Comparison of ENCODE assay signal across 8 cellular contexts in the genomic region with DNA sequence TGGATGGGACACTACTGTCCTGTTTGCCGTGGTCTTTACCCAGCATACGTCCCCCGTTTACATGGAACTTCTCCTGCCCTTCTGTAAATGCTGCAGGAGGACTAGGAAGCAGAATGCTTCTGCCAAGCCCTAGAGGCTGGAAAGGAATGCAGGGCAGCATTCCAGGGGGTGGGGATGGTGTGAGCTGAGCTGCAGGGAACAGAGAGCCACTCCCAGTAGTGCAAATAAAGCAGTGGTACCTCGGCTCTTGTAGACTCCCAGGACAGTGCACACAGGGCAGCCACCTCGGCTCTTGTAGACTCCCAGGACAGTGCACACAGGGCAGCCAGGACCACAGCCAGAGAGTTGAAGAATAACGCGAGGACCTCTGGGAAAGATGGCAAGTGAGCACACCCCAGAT. TPM values are rescaled to one million over a fixed set of nuclear protein-coding genes. Genes with fewer than 3 reads are reported as not detected.
DNase-seq lines count a peak whose midpoint lies in the region; ATAC-seq and TF ChIP-seq lines count a peak whose summit lies in the region.

No MANE protein-coding gene starts in this region.

- TF ChIP-seq CTCF in esophagus muscularis mucosa (IDR thresholded peaks at IDR 0.05): no peak

- DNase-seq in AG08395 (ENCODE audit: low spot score) (peak; percentile 89), NCI-H460 (ENCODE audit: extremely low read depth, low read depth) (peak; percentile 68), esophagus muscularis mucosa (ENCODE audit: extremely low spot score) (no peak), NCI-H446 treated with DMSO at 0.1 percent for 48 hours (lab: John Stamatoyannopoulos, UW) (no peak)

- H3K36me3 ChIP-seq in esophagus muscularis mucosa (peaks cover 0 to 15% (median 14%) of the 10 kb centered on the region in 4 donors), mesodermal cell (ENCODE audit: control insufficient read depth, insufficient read depth, low read length) (peaks cover 26% of the 10 kb centered on the region)

- no peaks in the 10 kb centered on the region for H3K27me3 ChIP-seq in esophagus muscularis mucosa

- peak overlapping the region in 3 of 4 donors; percentile 3 to 49 (median 26) for H3K27ac ChIP-seq in esophagus muscularis mucosa (replicated peaks in 1 of 4)
- H3K27ac ChIP-seq in mesodermal cell (ENCODE audit: low read depth, low read length, severe bottlenecking): peak overlapping the region; percentile 75

- no peaks in the 10 kb centered on the region for H3K9me3 ChIP-seq in esophagus muscularis mucosa
- no peaks in the 10 kb centered on the region for H3K9me3 ChIP-seq in mesodermal cell (ENCODE audit: control insufficient read depth, low read length)

- 7% methylated on average over 7 of the region's 7 CpGs for WGBS in esophagus muscularis mucosa
- 10 to 11% methylated on average over 5 to 6 of the region's 7 CpGs for WGBS in mesodermal cell (ENCODE audit: insufficient coverage in 2 of 2), 2 experiments

- H3K4me1 ChIP-seq in esophagus muscularis mucosa (peaks cover 11 to 18% (median 17%) of the 10 kb centered on the region in 4 donors), mesodermal cell (ENCODE audit: control insufficient read depth, insufficient read depth, low read length, poor library complexity, severe bottlenecking) (peaks cover 15% of the 10 kb centered on the region)

- ATAC-seq in GM21367 (IDR thresholded peaks at IDR 0.05; ENCODE audit: unreplicated experiment): no peak
- no peak for ATAC-seq in GM21447 (IDR thresholded peaks at IDR 0.05; ENCODE audit: unreplicated experiment)
- ATAC-seq in GM21381 (IDR thresholded peaks at IDR 0.05; ENCODE audit: unreplicated experiment): no peak

- no peak for TF ChIP-seq EP300 in esophagus muscularis mucosa (IDR thresholded peaks at IDR 0.05)

- H3K4me3 ChIP-seq in esophagus muscularis mucosa (no peak overlapping the region), mesodermal cell (ENCODE audit: extremely low read depth, insufficient read depth, low read length, poor library complexity, severe bottlenecking) (no peak overlapping the region)

- intact Hi-C loops in esophagus muscularis mucosa (cut with DNase I): no loop called here

- no peak for TF ChIP-seq POLR2A in esophagus muscularis mucosa (IDR thresholded peaks at IDR 0.05; ENCODE audit: low read depth)

RNA-seq across cellular contexts. Expression of a gene that starts 35.4 kb away (rescaled TPM):
- 7.4 and 8.9 TPM in 2 replicates for total RNA-seq in NCI-H460 (2014; rRNA removed; shearing (Covaris generic))
- 19.2 and 31.3 TPM in 2 replicates for polyA plus RNA-seq in NCI-H460 (2014; cell fraction: nucleus; rRNA removed)
- 10 to 100 TPM; 19.5 to 32.7 (median 27.5) TPM for total RNA-seq in esophagus muscularis mucosa
- 42.9 TPM for polyA plus RNA-seq in mesodermal cell (2013, experiment 1 of 2)
- 30.9 TPM for polyA plus RNA-seq in mesodermal cell (2013, experiment 2 of 2)

RNA-seq across cellular contexts. Expression of a gene that starts 41.0 kb away (rescaled TPM):
- 35.8 and 35.9 TPM in 2 replicates for total RNA-seq in NCI-H460 (2014; rRNA removed; shearing (Covaris generic))
- 33.6 and 45.0 TPM in 2 replicates for polyA plus RNA-seq in NCI-H460 (2014; cell fraction: nucleus; rRNA removed)
- total RNA-seq in esophagus muscularis mucosa: 10 to 100 TPM; 15.4 to 20.2 (median 18.6) TPM
- 34.0 TPM for polyA plus RNA-seq in mesodermal cell (2013, experiment 1 of 2)
- polyA plus RNA-seq in mesodermal cell (2013, experiment 2 of 2): 28.1 TPM

Comparison
In these comparisons a context has a peak if more than half of its experiments do, and no peak if none do; other contexts are left out.
1. DNase-seq: peak in AG08395 (single experiment) and NCI-H460 (single experiment); none in esophagus muscularis mucosa (single experiment) and NCI-H446 treated with DMSO at 0.1 percent for 48 hours (single experiment).